20 cellular contexts compared by ENCODE assay signal in the genomic region with DNA sequence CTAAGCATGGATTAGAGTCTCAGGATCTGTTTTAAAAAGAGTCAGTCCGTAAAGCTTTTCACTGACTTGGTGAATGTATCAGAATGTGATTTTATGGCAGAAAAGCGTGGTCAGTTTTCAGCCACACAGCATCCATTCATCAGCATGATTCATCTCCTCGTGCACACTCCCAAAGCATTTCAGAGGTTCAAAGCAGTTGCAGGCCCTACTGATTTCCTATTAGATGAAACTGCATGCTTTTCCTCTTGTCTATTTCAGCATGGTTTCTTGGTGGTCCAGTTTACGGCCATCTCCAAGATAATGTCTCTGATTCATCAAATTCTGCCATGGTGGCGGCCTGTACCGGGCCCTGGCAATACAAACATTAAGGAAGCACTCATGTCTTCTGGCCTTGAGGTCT. TPM values are rescaled to one million over a fixed set of nuclear protein-coding genes. Genes with fewer than 3 reads are reported as not detected.
DNase-seq lines count a peak whose midpoint lies in the region; ATAC-seq, FAIRE-seq and TF ChIP-seq lines count a peak whose summit lies in the region.
"Had no signal": no experiment of that assay in that cellular context is flagged by ENCODE, and none has a peak within 500 bp of the region (broad histone marks: within the 10 kb centered on the region; RNA-seq: fewer than 3 reads in every experiment).

No MANE protein-coding gene starts in this region.

- H3K27ac Mint-ChIP-seq in HFFc6: peak overlapping the region; percentile 33; the same call in 1 of the 2 replicates
- no peak overlapping the region for H3K27ac Mint-ChIP-seq in stimulated activated memory B cell treated with anti-CD40 and anti-IgM and Interleukin-4, amounts not matched to agents 10 μg/mL and 1 μg/mL and 100 μg/mL, for 72 hours
- H3K27ac Mint-ChIP-seq: activated naive CD4-positive, alpha-beta T cell treated with anti-CD3 and anti-CD28 coated beads, Interleukin-2, amount 50 U/mL, for 72 hours had no signal

- FAIRE-seq in bronchial epithelial cell (lab: Jason Lieb, UNC): no peak
- FAIRE-seq in GM19239 (lab: Jason Lieb, UNC): no peak
- FAIRE-seq: G401.6, K562, RCC 7860 had no signal

- no peaks in the 10 kb centered on the region for H3K27me3 ChIP-seq in bronchial epithelial cell (ENCODE audit: control insufficient read depth, insufficient read depth, low read length)
- H3K27me3 ChIP-seq: suprapubic skin had no signal

- H3K27me3 Mint-ChIP-seq in HFFc6 (ENCODE audit: insufficient read depth): peaks cover 11% of the 10 kb centered on the region
- H3K27me3 Mint-ChIP-seq in stimulated activated memory B cell treated with anti-CD40 and anti-IgM and Interleukin-4, amounts not matched to agents 10 μg/mL and 1 μg/mL and 100 μg/mL, for 72 hours: peaks cover 15% of the 10 kb centered on the region

- TF ChIP-seq CTCF in AG10803 (conservative IDR thresholded peaks at IDR 0.05; ENCODE audit: low read length): no peak
- no peak for TF ChIP-seq CTCF in HFFc6 (IDR thresholded peaks at IDR 0.05)
- no peak for TF ChIP-seq CTCF in bronchial epithelial cell (IDR thresholded peaks at IDR 0.05; ENCODE audit: insufficient read depth, low read length, severe bottlenecking)

- DNase-seq in AG10803 (ENCODE audit: low read depth) (peak; percentile 43), HFFc6 (peak; percentile 55), bronchial epithelial cell (ENCODE audit: low read depth) (peak; percentile 40), kidney tubule cell (ENCODE audit: low spot score) (peak; percentile 49), T-helper 1 cell (no peak), GM19239 (ENCODE audit: insufficient read length, low spot score) (no peak)
- DNase-seq: activated T-cell treated with anti-CD3 and anti-CD28 coated beads, Interleukin-2, amount 50 U/mL, for 4 hours; GOT3; left lung; NCI-H1092 treated with DMSO at 0.1 percent for 48 hours; NCI-H774; stimulated activated CD4-positive, alpha-beta T cell treated with anti-CD3 and anti-CD28 coated beads, Interleukin-4, amount 100 ng/mL, for 24 hours had no signal

- H3K4me3 Mint-ChIP-seq in HFFc6: no peak overlapping the region
- H3K4me3 Mint-ChIP-seq in stimulated activated memory B cell treated with anti-CD40 and anti-IgM and Interleukin-4, amounts not matched to agents 10 μg/mL and 1 μg/mL and 100 μg/mL, for 72 hours: no peak overlapping the region
- H3K4me3 Mint-ChIP-seq: activated T-cell treated with anti-CD3 and anti-CD28 coated beads, Interleukin-2, amount 50 U/mL, for 4 hours had no signal

- no peak overlapping the region for H3K4me3 ChIP-seq in AG10803 (ENCODE audit: low read length)
- H3K4me3 ChIP-seq in bronchial epithelial cell (ENCODE audit: low read depth, low read length): no peak overlapping the region
- H3K4me3 ChIP-seq: cardiac muscle cell, K562, left lung, suprapubic skin had no signal

- H3K36me3 Mint-ChIP-seq in HFFc6 (ENCODE audit: low read depth): no peaks in the 10 kb centered on the region
- H3K36me3 Mint-ChIP-seq in stimulated activated memory B cell treated with anti-CD40 and anti-IgM and Interleukin-4, amounts not matched to agents 10 μg/mL and 1 μg/mL and 100 μg/mL, for 72 hours: no peaks in the 10 kb centered on the region
- H3K36me3 Mint-ChIP-seq: activated naive CD4-positive, alpha-beta T cell treated with anti-CD3 and anti-CD28 coated beads, Interleukin-2, amount 50 U/mL, for 72 hours had no signal

- ATAC-seq in HG02884 (IDR thresholded peaks at IDR 0.05; ENCODE audit: unreplicated experiment): no peak
- no peak for ATAC-seq in stimulated activated memory B cell treated with anti-CD40 and anti-IgM and Interleukin-4, amounts not matched to agents 10 μg/mL and 1 μg/mL and 100 μg/mL, for 72 hours
- ATAC-seq: activated naive CD4-positive, alpha-beta T cell treated with anti-CD3 and anti-CD28 coated beads, Interleukin-2, amount 50 U/mL, for 72 hours; activated T-cell treated with anti-CD3 and anti-CD28 coated beads, Interleukin-2, amount 50 U/mL, for 4 hours; K562; left lung had no signal

- H3K9me3 Mint-ChIP-seq in HFFc6: no peaks in the 10 kb centered on the region
- H3K9me3 Mint-ChIP-seq in stimulated activated memory B cell treated with anti-CD40 and anti-IgM and Interleukin-4, amounts not matched to agents 10 μg/mL and 1 μg/mL and 100 μg/mL, for 72 hours: no peaks in the 10 kb centered on the region
- H3K9me3 Mint-ChIP-seq: activated naive CD4-positive, alpha-beta T cell treated with anti-CD3 and anti-CD28 coated beads, Interleukin-2, amount 50 U/mL, for 72 hours; activated T-cell treated with anti-CD3 and anti-CD28 coated beads, Interleukin-2, amount 50 U/mL, for 4 hours had no signal

- no peaks in the 10 kb centered on the region for H3K36me3 ChIP-seq in bronchial epithelial cell (ENCODE audit: control insufficient read depth, insufficient read depth, low read length)
- H3K36me3 ChIP-seq: cardiac muscle cell, left lung, suprapubic skin had no signal

- H3K4me1 Mint-ChIP-seq in HFFc6 (ENCODE audit: low read depth): peaks cover 19% of the 10 kb centered on the region
- H3K4me1 Mint-ChIP-seq in stimulated activated memory B cell treated with anti-CD40 and anti-IgM and Interleukin-4, amounts not matched to agents 10 μg/mL and 1 μg/mL and 100 μg/mL, for 72 hours: no peaks in the 10 kb centered on the region

RNA-seq across cellular contexts. Expression of a gene that starts 4.8 kb away (rescaled TPM):
- total RNA-seq in HFFc6 (2021; fragmentation: NEBNext Ultra II Directional; extraction: Animal tissue kit (Norgen Biotek cat#: 25700)): under 1 TPM; 0.34 to 0.66 (median 0.50) TPM
- 12.4 and 13.2 TPM in 2 replicates for total RNA-seq in bronchial epithelial cell

Comparison
In these comparisons a context has a peak if more than half of its experiments do, and no peak if none do; other contexts are left out.
1. DNase-seq: peak in AG10803 (single experiment), HFFc6 (single experiment), bronchial epithelial cell (single experiment) and kidney tubule cell (single experiment); none in T-helper 1 cell (0 of 5) and GM19239 (single experiment).